8 cellular contexts compared by ENCODE assay signal in genomic region chr11:66328307-66329144, GRCh38. TPM values are rescaled to one million over a fixed set of nuclear protein-coding genes. Genes with fewer than 3 reads are reported as not detected.
DNase-seq lines count a peak whose midpoint lies in the region; ATAC-seq and TF ChIP-seq lines count a peak whose summit lies in the region.

No MANE protein-coding gene starts in this region.

- H3K27ac Mint-ChIP-seq in naive thymus-derived CD4-positive, alpha-beta T cell: peak overlapping the region; percentile 65 to 97 (median 91)
- peak overlapping the region; percentile 68 for H3K27ac Mint-ChIP-seq in stimulated activated effector memory CD8-positive, alpha-beta T cell treated with anti-CD3 and anti-CD28 coated beads, Interleukin-12 subunit alpha, Interleukin-12 subunit beta, amount 100 ng/mL, for 72 hours

- H3K4me2 ChIP-seq in OCI-LY3 (ENCODE audit: low read length): peak overlapping the region; percentile 97

- DNase-seq in GM12865 (ENCODE audit: low read depth) (peak; percentile 85), activated T-cell treated with anti-CD3 and anti-CD28 coated beads for 4 hours (peak; percentile 72), mesenteric fat pad (ENCODE audit: low spot score) (no peak)
- peak; percentile 72 to 88 (median 80) for DNase-seq in naive thymus-derived CD4-positive, alpha-beta T cell
- DNase-seq in stimulated activated effector memory CD8-positive, alpha-beta T cell treated with anti-CD3 and anti-CD28 coated beads, Interleukin-12 subunit alpha, Interleukin-12 subunit beta, amount 100 ng/mL, for 72 hours (ENCODE audit: low spot score in 2 of 2): peak; percentile 80 to 90

- intact Hi-C loops in naive thymus-derived CD4-positive, alpha-beta T cell (cut with micrococcal nuclease): loop anchor here (1.0 to 5.0 kb wide), 8 partner anchors 10 to 106 kb away; partner anchors contain the start of genes BRMS1 (in 1 of the 2) and SLC29A2 (in 1 of the 2)

- H3K27me3 Mint-ChIP-seq in naive thymus-derived CD4-positive, alpha-beta T cell: no peaks in the 10 kb centered on the region

- H3K9me3 Mint-ChIP-seq in naive thymus-derived CD4-positive, alpha-beta T cell: peaks cover 0 to 2% (median 0%) of the 10 kb centered on the region in 11 donors
- H3K9me3 Mint-ChIP-seq in stimulated activated effector memory CD8-positive, alpha-beta T cell treated with anti-CD3 and anti-CD28 coated beads, Interleukin-12 subunit alpha, Interleukin-12 subunit beta, amount 100 ng/mL, for 72 hours: no peaks in the 10 kb centered on the region

- peaks cover 7% of the 10 kb centered on the region; the same call in 1 of the 2 replicates for H3K27me3 ChIP-seq in HUES48 (ENCODE audit: control insufficient read depth, insufficient read depth, low read length)
- H3K27me3 ChIP-seq in OCI-LY3 (ENCODE audit: low read depth, low read length): no peaks in the 10 kb centered on the region
- no peaks in the 10 kb centered on the region for H3K27me3 ChIP-seq in naive thymus-derived CD4-positive, alpha-beta T cell (ENCODE audit: control insufficient read depth in 2 of 2, insufficient read depth in 2 of 2, low read length in 2 of 2)

- H3K4me1 ChIP-seq in HUES48 (ENCODE audit: control insufficient read depth, insufficient read depth, low read length) (peaks cover 11% of the 10 kb centered on the region), OCI-LY3 (ENCODE audit: low read length) (peaks cover 19% of the 10 kb centered on the region)
- H3K4me1 ChIP-seq in naive thymus-derived CD4-positive, alpha-beta T cell (ENCODE audit: control insufficient read depth in 2 of 2, insufficient read depth in 2 of 2, low read length in 2 of 2): peaks cover 26 to 40% of the 10 kb centered on the region in 2 donors

- H3K36me3 Mint-ChIP-seq in naive thymus-derived CD4-positive, alpha-beta T cell: peaks cover 0 to 4% (median 0%) of the 10 kb centered on the region in 5 donors
- H3K36me3 Mint-ChIP-seq in stimulated activated effector memory CD8-positive, alpha-beta T cell treated with anti-CD3 and anti-CD28 coated beads, Interleukin-12 subunit alpha, Interleukin-12 subunit beta, amount 100 ng/mL, for 72 hours: no peaks in the 10 kb centered on the region

- peak overlapping the region; percentile 99 for H2AFZ ChIP-seq in OCI-LY3 (ENCODE audit: low read depth, low read length)

- no peaks in the 10 kb centered on the region for H3K79me2 ChIP-seq in OCI-LY3 (ENCODE audit: low read length)

- H4K20me1 ChIP-seq in OCI-LY3 (ENCODE audit: insufficient read depth, low read length): no peaks in the 10 kb centered on the region

- TF ChIP-seq CTCF in GM12865 (IDR thresholded peaks at IDR 0.05; ENCODE audit: insufficient read depth, low read depth, low read length, missing control alignments) (peak; percentile 91), OCI-LY3 (IDR thresholded peaks at IDR 0.05; ENCODE audit: low read depth, low read length) (peak; percentile 96)

- CTCF ChIA-PET in naive thymus-derived CD4-positive, alpha-beta T cell (lab: Charles Lee): interaction anchor here (0.7 to 4.7 kb wide), 5 partner anchors 12 to 60 kb away, joined by 3 to 52 read pairs (median 3); no protein-coding TSS in a partner anchor

- H3K4me3 ChIP-seq in GM12865 (ENCODE audit: low read depth, low read length): no peak overlapping the region
- H3K4me3 ChIP-seq in HUES48 (ENCODE audit: low read depth, low read length): peak overlapping the region; percentile 38
- H3K4me3 ChIP-seq in OCI-LY3 (ENCODE audit: low read length): peak overlapping the region; percentile 72
- H3K4me3 ChIP-seq in naive thymus-derived CD4-positive, alpha-beta T cell (ENCODE audit: low read length): peak overlapping the region; percentile 36

- H3K9me3 ChIP-seq in HUES48 (ENCODE audit: control insufficient read depth, insufficient read depth, low read length) (no peaks in the 10 kb centered on the region), OCI-LY3 (ENCODE audit: insufficient read depth, low read length) (no peaks in the 10 kb centered on the region)
- H3K9me3 ChIP-seq in naive thymus-derived CD4-positive, alpha-beta T cell (ENCODE audit: control insufficient read depth in 2 of 3, low read length in 3 of 3): no peaks in the 10 kb centered on the region

- ATAC-seq in esophagus mucosa: peak; percentile 69
- ATAC-seq in naive thymus-derived CD4-positive, alpha-beta T cell: peak; percentile 89
- peak; percentile 87 for ATAC-seq in stimulated activated effector memory CD8-positive, alpha-beta T cell treated with anti-CD3 and anti-CD28 coated beads, Interleukin-12 subunit alpha, Interleukin-12 subunit beta, amount 100 ng/mL, for 72 hours

- peak overlapping the region; percentile 18; the same call in 1 of the 2 replicates for H3K9ac ChIP-seq in HUES48 (ENCODE audit: low read depth, low read length)
- H3K9ac ChIP-seq in OCI-LY3 (ENCODE audit: low read length): peak overlapping the region; percentile 56

- H3K36me3 ChIP-seq in HUES48 (ENCODE audit: control insufficient read depth, insufficient read depth, low read length) (no peaks in the 10 kb centered on the region), OCI-LY3 (replicated peaks; ENCODE audit: low read depth, low read length) (no peaks in the 10 kb centered on the region)
- peaks cover 0 to 13% (median 0%) of the 10 kb centered on the region in 3 experiments for H3K36me3 ChIP-seq in naive thymus-derived CD4-positive, alpha-beta T cell (ENCODE audit: control insufficient read depth in 2 of 3, insufficient read depth in 3 of 3, low read length in 3 of 3)

- peaks cover 25 to 49% (median 46%) of the 10 kb centered on the region in 7 donors for H3K4me1 Mint-ChIP-seq in naive thymus-derived CD4-positive, alpha-beta T cell
- H3K4me1 Mint-ChIP-seq in stimulated activated effector memory CD8-positive, alpha-beta T cell treated with anti-CD3 and anti-CD28 coated beads, Interleukin-12 subunit alpha, Interleukin-12 subunit beta, amount 100 ng/mL, for 72 hours: peaks cover 43% of the 10 kb centered on the region

- peak overlapping the region; percentile 23 for H3K27ac ChIP-seq in HUES48 (ENCODE audit: low read depth, low read length)
- H3K27ac ChIP-seq in OCI-LY3 (ENCODE audit: low read length): no peak overlapping the region
- peak overlapping the region; percentile 82 for H3K27ac ChIP-seq in naive thymus-derived CD4-positive, alpha-beta T cell (ENCODE audit: low read depth, low read length)

- peak overlapping the region; percentile 18 to 81 (median 68) for H3K4me3 Mint-ChIP-seq in naive thymus-derived CD4-positive, alpha-beta T cell
- H3K4me3 Mint-ChIP-seq in stimulated activated effector memory CD8-positive, alpha-beta T cell treated with anti-CD3 and anti-CD28 coated beads, Interleukin-12 subunit alpha, Interleukin-12 subunit beta, amount 100 ng/mL, for 72 hours: peak overlapping the region; percentile 38

- POLR2A ChIA-PET in naive thymus-derived CD4-positive, alpha-beta T cell (lab: Charles Lee): interaction anchor here (1.0 to 3.0 kb wide), 3 partner anchors 11 to 16 kb away, joined by 3 to 25 read pairs (median 4); partner anchors contain the start of genes BRMS1 and CD248

RNA-seq across cellular contexts. Expression of gene RIN1, which starts 7.7 kb away (rescaled TPM):
- total RNA-seq in esophagus mucosa (23.1 TPM), mesenteric fat pad (6.5 TPM)
- 10 to 100 TPM in 3 of 5 experiments, 1 to 10 TPM in 2; 1.4 to 22.9 (median 12.3) TPM for total RNA-seq in naive thymus-derived CD4-positive, alpha-beta T cell
- polyA plus RNA-seq in naive thymus-derived CD4-positive, alpha-beta T cell: 1 to 10 TPM; 2.6 to 9.1 TPM

RNA-seq across cellular contexts. Expression of gene CD248, which starts 11.7 kb away (rescaled TPM):
- total RNA-seq in esophagus mucosa: 4.0 TPM
- 1 to 10 TPM in 4 of 5 experiments, under 1 TPM in 1; 0.36 to 4.6 (median 1.8) TPM for total RNA-seq in naive thymus-derived CD4-positive, alpha-beta T cell
- polyA plus RNA-seq in naive thymus-derived CD4-positive, alpha-beta T cell: 10 to 100 TPM; 10.6 to 10.9 TPM
- total RNA-seq in mesenteric fat pad: 810 TPM

RNA-seq across cellular contexts. Expression of gene BRMS1, which starts 16.4 kb away (rescaled TPM):
- total RNA-seq in esophagus mucosa (31.8 TPM), mesenteric fat pad (31.8 TPM)
- total RNA-seq in naive thymus-derived CD4-positive, alpha-beta T cell: 10 to 100 TPM; 35.9 to 50.8 (median 48.4) TPM
- 10 to 100 TPM; 56.7 to 73.5 TPM for polyA plus RNA-seq in naive thymus-derived CD4-positive, alpha-beta T cell

RNA-seq across cellular contexts. Expression of gene B4GAT1, which starts 18.9 kb away (rescaled TPM):
- total RNA-seq in esophagus mucosa: 3.5 TPM
- 10 to 100 TPM in 2 of 5 experiments, 1 to 10 TPM in 3; 2.2 to 11.8 (median 7.6) TPM for total RNA-seq in naive thymus-derived CD4-positive, alpha-beta T cell
- 10 to 100 TPM; 13.5 to 18.2 TPM for polyA plus RNA-seq in naive thymus-derived CD4-positive, alpha-beta T cell
- 16.1 TPM for total RNA-seq in mesenteric fat pad

RNA-seq across cellular contexts. Expression of gene TMEM151A, which starts 36.8 kb away (rescaled TPM):
- total RNA-seq in esophagus mucosa (not detected), mesenteric fat pad (0.19 TPM)
- total RNA-seq in naive thymus-derived CD4-positive, alpha-beta T cell: under 1 TPM in 2 of 5 experiments, not detected in 3; 0.11 to 0.29 TPM
- polyA plus RNA-seq in naive thymus-derived CD4-positive, alpha-beta T cell: not detected

Comparison
In these comparisons a context has a peak if more than half of its experiments do, and no peak if none do; other contexts are left out.
1. RNA of gene CD248, which starts 11.7 kb away (total RNA-seq): 810 TPM in mesenteric fat pad (single experiment); 4.0 TPM in esophagus mucosa (single experiment) and 0.36 to 4.6 TPM in naive thymus-derived CD4-positive, alpha-beta T cell; every median in the first group is over 100 times any median in the second.
2. Peak in every context shown above with its lines, with median percentiles within 50 percentile points of each other: ATAC-seq.